Comparison of ENCODE assay signal across 8 cellular contexts in the genomic region with DNA sequence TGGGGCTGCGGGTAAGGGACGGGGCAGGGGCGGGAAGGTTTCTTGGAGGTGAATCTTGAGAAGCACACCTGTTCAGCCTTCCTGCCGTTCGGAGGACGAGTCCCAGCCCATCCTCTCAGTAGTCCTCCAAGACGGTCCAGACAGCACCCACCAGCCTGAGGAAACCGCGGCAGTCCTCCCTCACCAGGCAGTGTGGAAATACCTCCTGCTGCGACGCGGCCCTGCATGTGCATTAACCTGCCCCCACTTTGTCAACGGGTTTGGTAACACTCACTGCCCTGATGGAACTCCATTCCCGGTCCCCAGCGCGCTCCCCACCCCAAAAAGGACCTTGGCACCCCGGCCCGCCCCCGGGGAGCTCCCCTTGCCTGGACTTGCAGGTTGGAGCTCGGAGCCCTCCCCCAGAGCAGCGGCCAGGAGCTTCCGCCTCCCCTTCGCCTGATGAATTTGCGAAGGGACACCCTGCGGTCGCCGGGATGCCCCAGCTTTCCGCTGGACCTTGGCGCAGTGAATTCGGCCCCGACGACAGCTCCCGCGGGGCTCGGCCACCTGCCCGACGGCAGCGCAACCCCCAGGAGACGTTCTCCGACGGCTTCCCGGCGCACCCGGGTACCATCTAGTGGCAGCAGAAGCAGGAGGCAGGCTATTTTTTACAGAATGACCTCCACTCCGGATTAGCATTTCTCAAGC. TPM values are rescaled to one million over a fixed set of nuclear protein-coding genes. Genes with fewer than 3 reads are reported as not detected.
DNase-seq lines count a peak whose midpoint lies in the region; ATAC-seq and TF ChIP-seq lines count a peak whose summit lies in the region.

No MANE protein-coding gene starts in this region.

- no peaks in the 10 kb centered on the region for H3K36me3 ChIP-seq in mesendoderm (ENCODE audit: control insufficient read depth, insufficient read depth, low read length)
- H3K36me3 ChIP-seq in WERI-Rb-1, result no peaks in the 10 kb centered on the region

- no peak overlapping the region for H4K5ac ChIP-seq in mesendoderm (ENCODE audit: low read length)

- no CpG with 5 or more reads among the region's 45 CpGs for WGBS in mesendoderm (ENCODE audit: extremely low coverage, insufficient coverage, low lambda C conversion rate)

- peaks cover 14% of the 10 kb centered on the region for H3K4me1 Mint-ChIP-seq in stimulated activated memory B cell treated with anti-CD40 and anti-IgM and Interleukin-4, amounts not matched to agents 10 μg/mL and 1 μg/mL and 100 μg/mL, for 72 hours

- no peak overlapping the region for H3K4me3 ChIP-seq in mesendoderm (ENCODE audit: low read length)
- H3K4me3 ChIP-seq in WERI-Rb-1 (ENCODE audit: low read depth, low read length), result no peak overlapping the region

- TF ChIP-seq CTCF in GM12874 (IDR thresholded peaks at IDR 0.05; ENCODE audit: insufficient read depth, low read depth, low read length) (peak; percentile 55), WERI-Rb-1 (IDR thresholded peaks at IDR 0.05; ENCODE audit: low read depth, low read length) (no peak)

- H3K79me2 ChIP-seq in mesendoderm (ENCODE audit: control insufficient read depth, insufficient read depth, low read length), result no peaks in the 10 kb centered on the region

- H3K4me1 ChIP-seq in mesendoderm (ENCODE audit: control insufficient read depth, low read depth, low read length), result no peaks in the 10 kb centered on the region

- no peak overlapping the region for H2BK120ac ChIP-seq in mesendoderm (ENCODE audit: low read depth, low read length)

- H3K36me3 Mint-ChIP-seq in stimulated activated memory B cell treated with anti-CD40 and anti-IgM and Interleukin-4, amounts not matched to agents 10 μg/mL and 1 μg/mL and 100 μg/mL, for 72 hours, result no peaks in the 10 kb centered on the region

- H3K9me3 Mint-ChIP-seq in stimulated activated memory B cell treated with anti-CD40 and anti-IgM and Interleukin-4, amounts not matched to agents 10 μg/mL and 1 μg/mL and 100 μg/mL, for 72 hours, result no peaks in the 10 kb centered on the region

- H2BK5ac ChIP-seq in mesendoderm (ENCODE audit: low read length), result no peak overlapping the region

- DNase-seq in activated CD4-positive, alpha-beta T cell treated with anti-CD3 and anti-CD28 coated beads, Interleukin-2, amount 50 U/mL, for 24 hours (ENCODE audit: low read depth in 1 of 2, low spot score in 1 of 2), result peak; percentile 20 to 46
- peak; percentile 36 for DNase-seq in effector CD4-positive, alpha-beta T cell
- DNase-seq in mesendoderm, result peak; percentile 69
- no peak for DNase-seq in WERI-Rb-1
- DNase-seq in NCI-H510A treated with DMSO at 0.1 percent for 48 hours (lab: John Stamatoyannopoulos, UW), result no peak

- ATAC-seq in HG03442 (IDR thresholded peaks at IDR 0.05; ENCODE audit: unreplicated experiment), result peak; percentile 77
- ATAC-seq in stimulated activated memory B cell treated with anti-CD40 and anti-IgM and Interleukin-4, amounts not matched to agents 10 μg/mL and 1 μg/mL and 100 μg/mL, for 72 hours, result peak; percentile 69

- no peak overlapping the region for H2BK15ac ChIP-seq in mesendoderm (replicated peaks; ENCODE audit: low read depth)

- no peak overlapping the region for H3K27ac Mint-ChIP-seq in stimulated activated memory B cell treated with anti-CD40 and anti-IgM and Interleukin-4, amounts not matched to agents 10 μg/mL and 1 μg/mL and 100 μg/mL, for 72 hours

- no peaks in the 10 kb centered on the region for H3K9me3 ChIP-seq in WERI-Rb-1 (ENCODE audit: severe bottlenecking)

- H3K27me3 ChIP-seq in mesendoderm (ENCODE audit: insufficient read depth, low read length, poor library complexity), result no peaks in the 10 kb centered on the region
- no peaks in the 10 kb centered on the region for H3K27me3 ChIP-seq in WERI-Rb-1 (ENCODE audit: insufficient read depth, low read depth, severe bottlenecking)

- H3K79me1 ChIP-seq in mesendoderm (ENCODE audit: low read length), result no peaks in the 10 kb centered on the region

- H3K4me3 Mint-ChIP-seq in stimulated activated memory B cell treated with anti-CD40 and anti-IgM and Interleukin-4, amounts not matched to agents 10 μg/mL and 1 μg/mL and 100 μg/mL, for 72 hours, result peak overlapping the region; percentile 61

- H4K8ac ChIP-seq in mesendoderm (ENCODE audit: low read depth, low read length), result no peak overlapping the region

- H3K27ac ChIP-seq in mesendoderm (ENCODE audit: low read depth, low read length), result no peak overlapping the region
- H3K27ac ChIP-seq in WERI-Rb-1, result no peak overlapping the region

- no peak overlapping the region for H3K56ac ChIP-seq in mesendoderm (ENCODE audit: low read length)

- no peak overlapping the region for H2AK5ac ChIP-seq in mesendoderm (ENCODE audit: low read length)

- no peak overlapping the region for H3K18ac ChIP-seq in mesendoderm (ENCODE audit: low read length)

- H3K9ac ChIP-seq in mesendoderm (ENCODE audit: low read length), result no peak overlapping the region

- H3K4me2 ChIP-seq in mesendoderm (ENCODE audit: low read length), result no peak overlapping the region

- no peak overlapping the region for H3K4ac ChIP-seq in mesendoderm (ENCODE audit: low read depth, low read length)

- no peaks in the 10 kb centered on the region for H3K27me3 Mint-ChIP-seq in stimulated activated memory B cell treated with anti-CD40 and anti-IgM and Interleukin-4, amounts not matched to agents 10 μg/mL and 1 μg/mL and 100 μg/mL, for 72 hours

- no peak overlapping the region for H3K23ac ChIP-seq in mesendoderm (ENCODE audit: low read length)

RNA-seq across cellular contexts. Expression of a gene that starts 31.5 kb away (rescaled TPM):
- polyA plus RNA-seq in mesendoderm (2013, experiment 1 of 2), result 0.31 TPM
- 0.22 TPM for polyA plus RNA-seq in mesendoderm (2013, experiment 2 of 2)

Comparison
In these comparisons a context has a peak if more than half of its experiments do, and no peak if none do; other contexts are left out.
1. DNase-seq: peak in activated CD4-positive, alpha-beta T cell treated with anti-CD3 and anti-CD28 coated beads, Interleukin-2, amount 50 U/mL, for 24 hours (2 of 2), effector CD4-positive, alpha-beta T cell (single experiment) and mesendoderm (single experiment); none in WERI-Rb-1 (single experiment) and NCI-H510A treated with DMSO at 0.1 percent for 48 hours (single experiment).